In the genomic region with DNA sequence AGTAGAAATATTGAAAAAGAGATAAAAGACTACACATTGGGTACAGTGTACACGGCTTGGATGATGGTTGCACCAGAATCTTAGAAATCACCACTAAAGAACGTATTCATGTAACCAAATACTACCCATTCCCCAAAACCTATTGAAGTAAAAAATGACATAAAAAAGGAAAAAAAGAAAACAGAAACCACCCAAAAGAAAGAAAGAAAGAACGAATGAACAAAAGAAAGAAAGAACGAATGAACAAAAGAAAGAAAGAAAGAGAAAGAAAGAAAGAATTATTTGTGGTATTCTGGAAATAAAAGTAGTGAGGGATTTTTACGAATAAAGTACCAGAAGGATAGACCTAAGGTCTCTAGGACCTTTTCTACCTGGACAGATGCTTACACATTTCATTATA, we compare ENCODE assay signal across 2 cellular contexts.
TF ChIP-seq lines count a peak whose summit lies in the region.

No MANE protein-coding gene starts in this region.

TF ChIP-seq in HepG2, 621 proteins besides CTCF, POLR2A, EP300 and RAD21 (continues in another document):
- no peak for TF ChIP-seq ZNF704 (CRISPR knock-in tag; IDR thresholded peaks at IDR 0.05; ENCODE audit: borderline replicate concordance)
- no peak for TF ChIP-seq ZNF776 (CRISPR knock-in tag; IDR thresholded peaks at IDR 0.05)
- TF ChIP-seq FOXP4 (CRISPR knock-in tag; IDR thresholded peaks at IDR 0.05): no peak
- TF ChIP-seq ZNF432 (CRISPR knock-in tag; IDR thresholded peaks at IDR 0.05; ENCODE audit: borderline replicate concordance): no peak
- no peak for TF ChIP-seq AKNA (CRISPR knock-in tag; IDR thresholded peaks at IDR 0.05; ENCODE audit: borderline replicate concordance)
- TF ChIP-seq ARHGAP35 (CRISPR knock-in tag; IDR thresholded peaks at IDR 0.05; ENCODE audit: borderline replicate concordance): no peak
- TF ChIP-seq ATF6 (CRISPR knock-in tag; conservative IDR thresholded peaks at IDR 0.05): no peak
- TF ChIP-seq KAT8 (CRISPR knock-in tag; IDR thresholded peaks at IDR 0.05): no peak
- TF ChIP-seq ZNF441 (CRISPR knock-in tag; IDR thresholded peaks at IDR 0.05; ENCODE audit: borderline replicate concordance): no peak
- no peak for TF ChIP-seq HINFP (CRISPR knock-in tag; IDR thresholded peaks at IDR 0.05; ENCODE audit: low read depth)
- no peak for TF ChIP-seq ZNF138 (CRISPR knock-in tag; IDR thresholded peaks at IDR 0.05; ENCODE audit: low read depth)

TF ChIP-seq in HEK293, 187 proteins besides CTCF, POLR2A, EP300 and RAD21 (continued from another document):
- TF ChIP-seq, protein P1, sequence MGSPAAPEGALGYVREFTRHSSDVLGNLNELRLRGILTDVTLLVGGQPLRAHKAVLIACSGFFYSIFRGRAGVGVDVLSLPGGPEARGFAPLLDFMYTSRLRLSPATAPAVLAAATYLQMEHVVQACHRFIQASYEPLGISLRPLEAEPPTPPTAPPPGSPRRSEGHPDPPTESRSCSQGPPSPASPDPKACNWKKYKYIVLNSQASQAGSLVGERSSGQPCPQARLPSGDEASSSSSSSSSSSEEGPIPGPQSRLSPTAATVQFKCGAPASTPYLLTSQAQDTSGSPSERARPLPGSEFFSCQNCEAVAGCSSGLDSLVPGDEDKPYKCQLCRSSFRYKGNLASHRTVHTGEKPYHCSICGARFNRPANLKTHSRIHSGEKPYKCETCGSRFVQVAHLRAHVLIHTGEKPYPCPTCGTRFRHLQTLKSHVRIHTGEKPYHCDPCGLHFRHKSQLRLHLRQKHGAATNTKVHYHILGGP (tag by site-specific recombination; IDR thresholded peaks at IDR 0.05): no peak
TF ChIP-seq in HEK293: peak in this region for 1.
